Comparison of ENCODE assay signal across 23 cellular contexts in the genomic region with DNA sequence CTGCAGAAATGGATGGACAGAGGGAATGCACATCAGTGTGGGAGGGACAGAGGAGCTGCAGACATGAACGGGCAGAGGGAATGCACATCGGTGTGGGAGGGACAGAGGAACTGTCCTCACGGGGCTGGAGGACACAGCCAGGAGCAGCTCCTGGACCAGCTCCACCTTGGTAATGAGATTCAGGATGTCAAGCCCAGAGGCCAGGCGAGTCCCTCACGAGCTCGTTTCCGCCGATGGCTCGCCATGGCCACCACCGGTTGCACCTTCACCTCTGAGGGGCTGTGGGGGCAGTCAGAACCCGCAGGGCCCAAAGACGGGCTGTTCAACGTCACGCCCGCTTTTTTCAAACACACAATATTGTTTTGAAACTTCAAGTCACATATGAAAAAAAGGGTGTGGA. TPM values are rescaled to one million over a fixed set of nuclear protein-coding genes. Genes with fewer than 3 reads are reported as not detected.
DNase-seq lines count a peak whose midpoint lies in the region; ATAC-seq and TF ChIP-seq lines count a peak whose summit lies in the region.
"Had no signal": no experiment of that assay in that cellular context is flagged by ENCODE, and none has a peak within 500 bp of the region (broad histone marks: within the 10 kb centered on the region; RNA-seq: fewer than 3 reads in every experiment).

No MANE protein-coding gene starts in this region.

- no peak overlapping the region for H3K23ac ChIP-seq in neuronal stem cell (ENCODE audit: low read depth, low read length, poor library complexity)

- no peak overlapping the region for H3K4me2 ChIP-seq in neuronal stem cell (ENCODE audit: insufficient read depth, low read length, poor library complexity, severe bottlenecking)
- H3K4me2 ChIP-seq: A549 had no signal

- intact Hi-C loops in cardiac septum (cut with DNase I), result no loop called here
- intact Hi-C loops in left ventricle myocardium inferior (cut with micrococcal nuclease), result no loop called here
- intact Hi-C loops in upper lobe of right lung (cut with DNase I), result no loop called here

- H3K4me1 Mint-ChIP-seq in chondrocyte (ENCODE audit: low read depth), result no peaks in the 10 kb centered on the region
- H3K4me1 Mint-ChIP-seq: B cell had no signal

- H3K18ac ChIP-seq in neuronal stem cell (ENCODE audit: low read length), result peak overlapping the region; percentile 94

- TF ChIP-seq CTCF in left ventricle myocardium inferior (IDR thresholded peaks at IDR 0.05; ENCODE audit: borderline replicate concordance) (no peak), chondrocyte (IDR thresholded peaks at IDR 0.05) (no peak), upper lobe of right lung (IDR thresholded peaks at IDR 0.05) (no peak)

- no peaks in the 10 kb centered on the region for H3K9me3 ChIP-seq in left ventricle myocardium inferior (replicated peaks)
- no peaks in the 10 kb centered on the region for H3K9me3 ChIP-seq in neuronal stem cell (replicated peaks in 1 of 2; ENCODE audit: control insufficient read depth in 2 of 2, insufficient read depth in 1 of 2, low read depth in 1 of 2, low read length in 2 of 2)
- H3K9me3 ChIP-seq in upper lobe of right lung, result no peaks in the 10 kb centered on the region
- H3K9me3 ChIP-seq: A549, SJCRH30 had no signal

- H3K9me3 Mint-ChIP-seq in chondrocyte (ENCODE audit: low read depth), result no peaks in the 10 kb centered on the region
- H3K9me3 Mint-ChIP-seq: CD4-positive, CD25-positive, alpha-beta regulatory T cell; H9; HFFc6; IgD-negative memory B cell had no signal

- H3K36me3 ChIP-seq in left ventricle myocardium inferior (no peaks in the 10 kb centered on the region), neuronal stem cell (replicated peaks in 1 of 2; ENCODE audit: control insufficient read depth in 2 of 2, insufficient read depth in 2 of 2, low read length in 2 of 2) (no peaks in the 10 kb centered on the region), upper lobe of right lung (no peaks in the 10 kb centered on the region)
- H3K36me3 ChIP-seq: SJCRH30 had no signal

- no peak overlapping the region for H3K14ac ChIP-seq in neuronal stem cell (ENCODE audit: low read length)

- no peak overlapping the region for H2BK5ac ChIP-seq in neuronal stem cell (ENCODE audit: low read length)

- H3K27ac Mint-ChIP-seq in chondrocyte (ENCODE audit: unreplicated experiment), result no peak overlapping the region
- H3K27ac Mint-ChIP-seq: B cell; CD4-positive, CD25-positive, alpha-beta regulatory T cell; H9; HFFc6; IgD-negative memory B cell had no signal

- H3K4me3 ChIP-seq in left ventricle myocardium inferior (no peak overlapping the region), neuronal stem cell (ENCODE audit: low read length in 2 of 2) (no peak overlapping the region), upper lobe of right lung (no peak overlapping the region)
- H3K4me3 ChIP-seq: A549, SJCRH30 had no signal

- H3K27ac ChIP-seq in left ventricle myocardium inferior (replicated peaks) (no peak overlapping the region), neuronal stem cell (replicated peaks; ENCODE audit: low read length) (no peak overlapping the region), upper lobe of right lung (no peak overlapping the region)
- H3K27ac ChIP-seq: A549, RWPE1, SJCRH30 had no signal

- H2AK5ac ChIP-seq in neuronal stem cell (ENCODE audit: low read depth, low read length), result peak overlapping the region; percentile 56

- H2BK15ac ChIP-seq in neuronal stem cell (ENCODE audit: low read length), result no peak overlapping the region

- H2AFZ ChIP-seq in neuronal stem cell (ENCODE audit: low read length), result no peak overlapping the region

- no peak overlapping the region for H3K4me3 Mint-ChIP-seq in chondrocyte (ENCODE audit: unreplicated experiment)
- H3K4me3 Mint-ChIP-seq: B cell; CD4-positive, CD25-positive, alpha-beta regulatory T cell; H9; HFFc6; IgD-negative memory B cell had no signal

- H3K4me1 ChIP-seq in left ventricle myocardium inferior, result peaks cover 13% of the 10 kb centered on the region
- H3K4me1 ChIP-seq in neuronal stem cell (ENCODE audit: control insufficient read depth in 2 of 2, insufficient read depth in 1 of 2, low read depth in 1 of 2, low read length in 2 of 2), result peaks cover 8 to 14% of the 10 kb centered on the region in 2 donors
- H3K4me1 ChIP-seq in upper lobe of right lung, result no peaks in the 10 kb centered on the region
- H3K4me1 ChIP-seq: A549, SJCRH30 had no signal

- H3K9ac ChIP-seq in neuronal stem cell (ENCODE audit: low read depth, low read length, poor library complexity), result peak overlapping the region; percentile 12

- no peak overlapping the region for H3K4ac ChIP-seq in neuronal stem cell (ENCODE audit: low read length)

- H4K91ac ChIP-seq in neuronal stem cell (ENCODE audit: low read depth, low read length, poor library complexity), result no peak overlapping the region

- H3K36me3 Mint-ChIP-seq in chondrocyte (ENCODE audit: low read depth), result no peaks in the 10 kb centered on the region

- H2BK12ac ChIP-seq in neuronal stem cell (ENCODE audit: low read length), result peak overlapping the region; percentile 82

- no peak for ATAC-seq in upper lobe of right lung
- no peak for ATAC-seq in HG02884 (IDR thresholded peaks at IDR 0.05; ENCODE audit: unreplicated experiment)

- H4K8ac ChIP-seq in neuronal stem cell (ENCODE audit: low read depth, low read length), result no peak overlapping the region

- WGBS in neuronal stem cell (ENCODE audit: extremely low coverage in 2 of 2, insufficient read length in 2 of 2, insufficient replicate concordance in 1 of 2), 2 donors, result no CpG with 5 or more reads among the region's 15 CpGs

- H2BK120ac ChIP-seq in neuronal stem cell (ENCODE audit: low read depth, low read length), result no peak overlapping the region

- peaks cover 11% of the 10 kb centered on the region for H3K27me3 Mint-ChIP-seq in chondrocyte (ENCODE audit: low read depth)
- H3K27me3 Mint-ChIP-seq: CD4-positive, CD25-positive, alpha-beta regulatory T cell had no signal

- no peaks in the 10 kb centered on the region for H3K79me1 ChIP-seq in neuronal stem cell (ENCODE audit: low read depth, low read length)

- H3K27me3 ChIP-seq in left ventricle myocardium inferior (ENCODE audit: low read depth) (peaks cover 25% of the 10 kb centered on the region), neuronal stem cell (ENCODE audit: control insufficient read depth in 3 of 3, insufficient read depth in 3 of 3, low read depth in 1 of 3, low read length in 3 of 3) (no peaks in the 10 kb centered on the region), upper lobe of right lung (no peaks in the 10 kb centered on the region)
- H3K27me3 ChIP-seq: SJCRH30 had no signal

- DNase-seq in cardiac septum (ENCODE audit: low spot score) (peak; percentile 56), left ventricle myocardium inferior (no peak), chondrocyte (ENCODE audit: low spot score) (peak; percentile 61), neuronal stem cell (ENCODE audit: low spot score) (no peak), upper lobe of right lung (peak; percentile 48), NCI-H345 (lab: John Stamatoyannopoulos, UW) (no peak), GM19240 (ENCODE audit: insufficient read length, low spot score) (no peak)
- DNase-seq: CD4-positive, CD25-positive, alpha-beta regulatory T cell; DMS79; H9; HFFc6; NCI-H1105 treated with DMSO at 0.1 percent for 48 hours; NCI-H2029 treated with DMSO at 0.1 percent for 48 hours; NCI-H226; NCI-H524; NCI-H774; NK-92 treated with Interleukin-12 subunit alpha and Interleukin-12 subunit beta, amount 100 ng/mL, for 24 hours; SJCRH30 had no signal

RNA-seq across cellular contexts. Expression of a gene that starts 56.2 kb away (rescaled TPM):
- total RNA-seq in cardiac septum (5.5 TPM), left ventricle myocardium inferior (4.0 TPM), chondrocyte (3.4 to 4.1 TPM (median 4.0 TPM) in 3 replicates), upper lobe of right lung (33.3 TPM)
- 7.7 TPM for polyA plus RNA-seq in neuronal stem cell (2013, experiment 1 of 2)
- polyA plus RNA-seq in neuronal stem cell (2013, experiment 2 of 2), result 6.5 TPM

Comparison
In these comparisons a context has a peak if more than half of its experiments do, and no peak if none do; other contexts are left out.
1. DNase-seq: peak in cardiac septum (single experiment), chondrocyte (single experiment) and upper lobe of right lung (single experiment); none in left ventricle myocardium inferior (single experiment), neuronal stem cell (single experiment), NCI-H345 (single experiment) and GM19240 (single experiment).